1 cellular context compared by ENCODE assay signal in genomic region chr17:44004761-44005526, GRCh38.
TF ChIP-seq lines count a peak whose summit lies in the region.

No MANE protein-coding gene starts in this region.

TF ChIP-seq in IMR-90, 13 proteins besides CTCF, POLR2A, EP300 and RAD21 (continued from another document):
- TF ChIP-seq, protein P1, sequence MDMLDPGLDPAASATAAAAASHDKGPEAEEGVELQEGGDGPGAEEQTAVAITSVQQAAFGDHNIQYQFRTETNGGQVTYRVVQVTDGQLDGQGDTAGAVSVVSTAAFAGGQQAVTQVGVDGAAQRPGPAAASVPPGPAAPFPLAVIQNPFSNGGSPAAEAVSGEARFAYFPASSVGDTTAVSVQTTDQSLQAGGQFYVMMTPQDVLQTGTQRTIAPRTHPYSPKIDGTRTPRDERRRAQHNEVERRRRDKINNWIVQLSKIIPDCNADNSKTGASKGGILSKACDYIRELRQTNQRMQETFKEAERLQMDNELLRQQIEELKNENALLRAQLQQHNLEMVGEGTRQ (IDR thresholded peaks at IDR 0.05; ENCODE audit: low read depth, low read length) = no peak
- TF ChIP-seq MXI1 (IDR thresholded peaks at IDR 0.05; ENCODE audit: borderline replicate concordance, low read depth, low read length) (no peak), BHLHE40 (IDR thresholded peaks at IDR 0.05; ENCODE audit: low read depth, low read length) (no peak), FOS (IDR thresholded peaks at IDR 0.05; ENCODE audit: low read depth, low read length) (no peak), RCOR1 (IDR thresholded peaks at IDR 0.05; ENCODE audit: insufficient replicate concordance, low read length) (no peak), SMC3 (IDR thresholded peaks at IDR 0.05; ENCODE audit: low read depth, low read length) (no peak), RFX5 (IDR thresholded peaks at IDR 0.05; ENCODE audit: low read depth, low read length) (no peak), CEBPB (IDR thresholded peaks at IDR 0.05; ENCODE audit: low read depth, low read length) (no peak), CHD1 (IDR thresholded peaks at IDR 0.05; ENCODE audit: low read depth, low read length) (no peak)
- TF ChIP-seq, protein P2, sequence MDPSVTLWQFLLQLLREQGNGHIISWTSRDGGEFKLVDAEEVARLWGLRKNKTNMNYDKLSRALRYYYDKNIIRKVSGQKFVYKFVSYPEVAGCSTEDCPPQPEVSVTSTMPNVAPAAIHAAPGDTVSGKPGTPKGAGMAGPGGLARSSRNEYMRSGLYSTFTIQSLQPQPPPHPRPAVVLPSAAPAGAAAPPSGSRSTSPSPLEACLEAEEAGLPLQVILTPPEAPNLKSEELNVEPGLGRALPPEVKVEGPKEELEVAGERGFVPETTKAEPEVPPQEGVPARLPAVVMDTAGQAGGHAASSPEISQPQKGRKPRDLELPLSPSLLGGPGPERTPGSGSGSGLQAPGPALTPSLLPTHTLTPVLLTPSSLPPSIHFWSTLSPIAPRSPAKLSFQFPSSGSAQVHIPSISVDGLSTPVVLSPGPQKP (IDR thresholded peaks at IDR 0.05; ENCODE audit: borderline replicate concordance, low read depth, low read length) = no peak
